Comparison of ENCODE assay signal across 20 cellular contexts in genomic region chr9:138116521-138116920, GRCh38.
"Had no signal": no experiment of that assay in that cellular context is flagged by ENCODE, and none has a peak within 500 bp of the region (broad histone marks: within the 10 kb centered on the region; RNA-seq: fewer than 3 reads in every experiment).

No MANE protein-coding gene starts in this region.

- ATAC-seq: activated CD4-positive, CD25-positive, alpha-beta regulatory T cell treated with anti-CD3 and anti-CD28 coated beads, Interleukin-2, amount 50 U/mL, for 24 hours; activated CD8-positive, alpha-beta T cell treated with anti-CD3 and anti-CD28 coated beads for 36 hours; activated T-cell treated with anti-CD3 and anti-CD28 coated beads, Interleukin-2, amount 50 U/mL, for 72 hours; Panc1; Right ventricle myocardium inferior had no signal

- DNase-seq: activated CD4-positive, alpha-beta T cell treated with anti-CD3 and anti-CD28 coated beads for 4 hours; activated CD8-positive, alpha-beta memory T cell treated with anti-CD3 and anti-CD28 coated beads, Interleukin-2, amount 50 U/mL, for 4 hours; activated CD8-positive, alpha-beta T cell treated with anti-CD3 and anti-CD28 coated beads for 36 hours; activated naive CD4-positive, alpha-beta T cell; activated T-cell treated with anti-CD3 and anti-CD28 coated beads, Interleukin-2, amount 50 U/mL, for 72 hours; central memory CD4-positive, alpha-beta T cell; KG1; NCI-H1092; NCI-H1417 treated with DMSO at 0.1 percent for 48 hours; NCI-H1694; NCI-H2029; NCI-H2107; NCI-H510A treated with DMSO at 0.1 percent for 48 hours; NCI-H69; NK-92 treated with Interleukin-12 subunit alpha and Interleukin-12 subunit beta, amount 100 ng/mL, for 24 hours; OCI-M1; RPMI8226 had no signal
